9 cellular contexts compared by ENCODE assay signal in the genomic region with DNA sequence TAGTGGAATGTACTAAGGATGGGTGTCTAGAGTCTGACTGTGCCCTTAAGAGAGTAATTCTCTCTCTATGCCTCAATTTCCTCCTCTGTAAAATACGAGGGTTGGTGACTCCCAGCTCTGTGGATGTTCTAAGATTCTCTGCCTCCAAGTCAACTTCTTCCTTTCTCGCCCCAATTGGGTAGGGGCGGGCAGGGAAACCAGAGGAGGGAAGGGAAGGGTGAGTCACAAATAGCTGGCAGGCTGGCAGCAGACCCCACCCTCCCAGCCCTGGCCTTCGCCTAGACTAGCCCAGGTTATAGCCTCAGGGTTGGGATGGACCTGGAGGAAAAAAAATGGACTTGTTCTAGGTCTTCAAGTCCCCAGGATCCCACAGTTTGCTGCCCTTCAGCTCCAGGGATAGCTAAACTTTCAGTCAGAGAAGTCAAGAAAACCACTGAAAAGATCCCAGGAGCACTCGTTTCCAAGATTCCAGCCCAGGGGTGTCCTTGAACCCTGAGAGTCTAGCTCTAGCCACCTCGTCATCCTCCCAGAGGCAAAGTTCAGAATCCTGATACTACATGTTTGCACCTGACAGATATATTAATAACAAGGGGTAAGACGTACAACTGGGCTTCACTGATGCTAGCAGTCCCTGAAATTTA. TPM values are rescaled to one million over a fixed set of nuclear protein-coding genes. Genes with fewer than 3 reads are reported as not detected.
DNase-seq lines count a peak whose midpoint lies in the region; FAIRE-seq and TF ChIP-seq lines count a peak whose summit lies in the region.
"Had no signal": no experiment of that assay in that cellular context is flagged by ENCODE, and none has a peak within 500 bp of the region (broad histone marks: within the 10 kb centered on the region; RNA-seq: fewer than 3 reads in every experiment).

No MANE protein-coding gene starts in this region.

- FAIRE-seq in D721Med (lab: Jason Lieb, UNC): no peak

- H3K9me3 ChIP-seq in AG04450 (ENCODE audit: control insufficient read depth, insufficient read depth, low read length): no peaks in the 10 kb centered on the region
- no peaks in the 10 kb centered on the region for H3K9me3 ChIP-seq in mononuclear cell (ENCODE audit: low read depth, low read length)
- H3K9me3 ChIP-seq in WERI-Rb-1 (ENCODE audit: severe bottlenecking): no peaks in the 10 kb centered on the region

- CTCF ChIA-PET in AG04450 (lab: Charles Lee): interaction anchor here (1.2 to 2.2 kb wide), 4 partner anchors 22 to 195 kb away, joined by 3 to 16 read pairs (median 4); no protein-coding TSS in a partner anchor

- no peaks in the 10 kb centered on the region for H3K36me3 ChIP-seq in WERI-Rb-1

- peaks cover 72% of the 10 kb centered on the region for H3K4me1 ChIP-seq in mononuclear cell (ENCODE audit: insufficient read depth, low read length)

- in situ Hi-C loops in astrocyte of the cerebellum (cut with HindIII; ENCODE audit: low sequenced_read_pairs): no loop called here

- H3K27me3 ChIP-seq in AG04450 (ENCODE audit: control insufficient read depth, insufficient read depth, low read length): no peaks in the 10 kb centered on the region
- no peaks in the 10 kb centered on the region for H3K27me3 ChIP-seq in mononuclear cell (ENCODE audit: insufficient read depth, low read length)
- H3K27me3 ChIP-seq in WERI-Rb-1 (ENCODE audit: insufficient read depth, low read depth, severe bottlenecking): no peaks in the 10 kb centered on the region

- DNase-seq in AG04450 (ENCODE audit: low read depth, low spot score): no peak
- peak; percentile 28 for DNase-seq in HT-29 (ENCODE audit: low spot score)
- DNase-seq in astrocyte of the cerebellum (ENCODE audit: low read depth): no peak
- no peak for DNase-seq in DMS153 (lab: John Stamatoyannopoulos, UW)
- DNase-seq in GM19238 (ENCODE audit: insufficient read length, low spot score): no peak
- no peak for DNase-seq in D721Med (ENCODE audit: insufficient read length, low spot score)
- no peak for DNase-seq in WERI-Rb-1
- DNase-seq: NCI-H187 had no signal

- TF ChIP-seq CTCF in AG04450 (IDR thresholded peaks at IDR 0.05; ENCODE audit: low read depth, low read length) (no peak), astrocyte of the cerebellum (IDR thresholded peaks at IDR 0.05; ENCODE audit: low read depth, low read length, missing control alignments) (no peak), D721Med (IDR thresholded peaks at IDR 0.05; ENCODE audit: insufficient read depth, missing control alignments) (no peak), WERI-Rb-1 (IDR thresholded peaks at IDR 0.05; ENCODE audit: low read depth, low read length) (no peak)

- H3K4me3 ChIP-seq in AG04450 (ENCODE audit: low read depth, low read length) (peak overlapping the region; percentile 89), astrocyte of the cerebellum (ENCODE audit: low read depth, low read length) (peak overlapping the region; percentile 68), mononuclear cell (ENCODE audit: low read length) (peak overlapping the region; percentile 81), WERI-Rb-1 (ENCODE audit: low read depth, low read length) (no peak overlapping the region)

- POLR2A ChIA-PET in AG04450 (lab: Yijun Ruan, JAX): interaction anchor here (0.6 to 1.0 kb wide), 2 partner anchors 86 to 109 kb away, joined by 3 read pairs; no protein-coding TSS in a partner anchor

- no peak overlapping the region for H3K27ac ChIP-seq in AG04450 (ENCODE audit: low read depth, low read length)
- no peak overlapping the region for H3K27ac ChIP-seq in WERI-Rb-1

RNA-seq across cellular contexts. Expression of gene DGKA, which starts 2.3 kb away (rescaled TPM):
- polyA plus RNA-seq in AG04450 (2011; rRNA removed): 53.6 and 59.7 TPM in 2 replicates
- 72.4 and 72.8 TPM in 2 replicates for polyA minus RNA-seq in AG04450 (2011; rRNA and poly(A)+ RNA removed)
- total RNA-seq in HT-29 (2014; rRNA removed; shearing (Covaris generic)): 5.5 and 5.9 TPM in 2 replicates
- 329 TPM for total RNA-seq in mononuclear cell

RNA-seq across cellular contexts. Expression of gene PYM1, which starts 5.6 kb away (rescaled TPM):
- 34.9 and 35.3 TPM in 2 replicates for polyA plus RNA-seq in AG04450 (2011; rRNA removed)
- polyA minus RNA-seq in AG04450 (2011; rRNA and poly(A)+ RNA removed): 20.5 and 21.7 TPM in 2 replicates
- 50.5 and 52.1 TPM in 2 replicates for total RNA-seq in HT-29 (2014; rRNA removed; shearing (Covaris generic))
- 21.2 TPM for total RNA-seq in mononuclear cell

RNA-seq across cellular contexts. Expression of gene PMEL, which starts 32.6 kb away (rescaled TPM):
- polyA plus RNA-seq in AG04450 (2011; rRNA removed): 1.6 and 2.2 TPM in 2 replicates
- 0.69 and 1.0 TPM in 2 replicates for polyA minus RNA-seq in AG04450 (2011; rRNA and poly(A)+ RNA removed)
- 2.7 and 7.6 TPM in 2 replicates for total RNA-seq in HT-29 (2014; rRNA removed; shearing (Covaris generic))
- not detected for total RNA-seq in mononuclear cell

RNA-seq across cellular contexts. Expression of gene CDK2, which starts 33.4 kb away (rescaled TPM):
- 30.6 and 38.8 TPM in 2 replicates for polyA plus RNA-seq in AG04450 (2011; rRNA removed)
- polyA minus RNA-seq in AG04450 (2011; rRNA and poly(A)+ RNA removed): 38.1 and 43.6 TPM in 2 replicates
- 46.8 and 49.4 TPM in 2 replicates for total RNA-seq in HT-29 (2014; rRNA removed; shearing (Covaris generic))
- 6.9 TPM for total RNA-seq in mononuclear cell

RNA-seq across cellular contexts. Expression of gene RAB5B, which starts 40.6 kb away (rescaled TPM):
- 136 and 157 TPM in 2 replicates for polyA plus RNA-seq in AG04450 (2011; rRNA removed)
- polyA minus RNA-seq in AG04450 (2011; rRNA and poly(A)+ RNA removed): 125 and 130 TPM in 2 replicates
- 32.1 and 35.0 TPM in 2 replicates for total RNA-seq in HT-29 (2014; rRNA removed; shearing (Covaris generic))
- 25.1 TPM for total RNA-seq in mononuclear cell

Comparison
In these comparisons a context has a peak if more than half of its experiments do, and no peak if none do; other contexts are left out.
1. RNA of gene DGKA, which starts 2.3 kb away (total RNA-seq): 329 TPM in mononuclear cell (single experiment); 5.5 to 5.9 TPM in HT-29; every median in the first group is over 10 times any median in the second.